ENCODE assay signal across 22 cellular contexts in genomic region chr1:28364888-28365287, GRCh38. TPM values are rescaled to one million over a fixed set of nuclear protein-coding genes. Genes with fewer than 3 reads are reported as not detected.
DNase-seq lines count a peak whose midpoint lies in the region; ATAC-seq, FAIRE-seq and TF ChIP-seq lines count a peak whose summit lies in the region.
"Had no signal": no experiment of that assay in that cellular context is flagged by ENCODE, and none has a peak within 500 bp of the region (broad histone marks: within the 10 kb centered on the region; RNA-seq: fewer than 3 reads in every experiment).

No MANE protein-coding gene starts in this region.

- H3K79me2 ChIP-seq in K562 (ENCODE audit: control insufficient read depth, insufficient read depth, low read length) (peaks cover 3% of the 10 kb centered on the region; the same call in 2 of the 3 replicates), osteoblast (ENCODE audit: insufficient read depth, low read length) (no peaks in the 10 kb centered on the region)

- in situ Hi-C loops in K562 (cut with MboI) = no loop called here

- H3K9me3 ChIP-seq in HEK293 (ENCODE audit: control insufficient read depth, insufficient read depth, low read depth, low read length) (no peaks in the 10 kb centered on the region), K562 (replicated peaks; ENCODE audit: control insufficient read depth, insufficient read depth, low read depth, low read length) (no peaks in the 10 kb centered on the region), osteoblast (ENCODE audit: low read depth, low read length) (no peaks in the 10 kb centered on the region), small intestine (ENCODE audit: control insufficient read depth, low read depth) (no peaks in the 10 kb centered on the region)
- H3K9me3 ChIP-seq: BLaER1, Caco-2 had no signal

- H4K20me1 ChIP-seq in K562 (replicated peaks; ENCODE audit: control insufficient read depth, insufficient read depth, low read length) = no peaks in the 10 kb centered on the region
- H4K20me1 ChIP-seq in osteoblast (ENCODE audit: insufficient read depth, low read length) = no peaks in the 10 kb centered on the region
- H4K20me1 ChIP-seq: BLaER1 had no signal

- TF ChIP-seq POLR2A in K562 (conservative IDR thresholded peaks at IDR 0.05) = no peak

- no peak overlapping the region for H3K4me3 ChIP-seq in HEK293 (ENCODE audit: low read depth, low read length)
- no peak overlapping the region for H3K4me3 ChIP-seq in K562
- no peak overlapping the region for H3K4me3 ChIP-seq in osteoblast (ENCODE audit: insufficient read depth, low read length)
- no peak overlapping the region for H3K4me3 ChIP-seq in small intestine (ENCODE audit: low read depth in 1 of 2, low read length in 2 of 2)
- H3K4me3 ChIP-seq: BLaER1, GM23338 had no signal

- H2AFZ ChIP-seq in K562 (ENCODE audit: low read depth, low read length) (no peak overlapping the region), osteoblast (ENCODE audit: low read length) (no peak overlapping the region)
- H2AFZ ChIP-seq: GM23338 had no signal

- H3K9me1 ChIP-seq in K562 (ENCODE audit: control insufficient read depth, insufficient read depth, low read length) = no peaks in the 10 kb centered on the region

- ATAC-seq in K562 = no peak
- no peak for ATAC-seq in GM21381 (IDR thresholded peaks at IDR 0.05; ENCODE audit: unreplicated experiment)
- no peak for ATAC-seq in HG03521 (IDR thresholded peaks at IDR 0.05; ENCODE audit: unreplicated experiment)
- ATAC-seq: CD8-positive, alpha-beta T cell; GM23338; HCT116 had no signal

- H3K9ac ChIP-seq in K562 (ENCODE audit: insufficient read depth in 1 of 2, low read depth in 2 of 2, low read length in 2 of 2) = no peak overlapping the region
- H3K9ac ChIP-seq: BLaER1 had no signal

- CTCF ChIA-PET in HEK293 (lab: Yijun Ruan, JAX) = interaction anchor here (1.0 to 1.6 kb wide), 3 partner anchors 14 to 217 kb away, joined by 3 to 5 read pairs (median 4); no protein-coding TSS in a partner anchor
- CTCF ChIA-PET in K562 (lab: Yijun Ruan, JAX; ENCODE audit: low intra/inter-chr PET ratio) = no interaction called here

- no peak for DNase-seq in K562 (ENCODE audit: extremely low read depth in 1 of 4, low spot score in 3 of 4)
- peak; percentile 15 for DNase-seq in osteoblast (ENCODE audit: insufficient read length, low spot score, missing footprints)
- DNase-seq in small intestine = peak; percentile 37
- no peak for DNase-seq in posterior vena cava (ENCODE audit: low spot score)
- no peak for DNase-seq in retina
- DNase-seq: Caco-2; CD4-positive, CD25-positive, alpha-beta regulatory T cell; CD8-positive, alpha-beta T cell; DMS153; DND-41; H9; HFFc6 had no signal

- H3K27me3 ChIP-seq in K562 (ENCODE audit: control insufficient read depth in 2 of 2, insufficient read depth in 2 of 2, low read length in 2 of 2) (no peaks in the 10 kb centered on the region), osteoblast (ENCODE audit: insufficient read depth, low read length) (no peaks in the 10 kb centered on the region), small intestine (ENCODE audit: control insufficient read depth in 2 of 2, insufficient read depth in 2 of 2, low read length in 2 of 2) (no peaks in the 10 kb centered on the region)
- H3K27me3 ChIP-seq: BLaER1 had no signal

- no peak for TF ChIP-seq RAD21 in K562 (CRISPR knock-in tag; conservative IDR thresholded peaks at IDR 0.05 in 1 of 2, IDR thresholded peaks at IDR 0.05 in 1 of 2)

- no peak for TF ChIP-seq CTCF in HEK293 (tag by site-specific recombination; IDR thresholded peaks at IDR 0.05)
- no peak for TF ChIP-seq CTCF in K562 (IDR thresholded peaks at IDR 0.05 in 2 of 3, conservative IDR thresholded peaks at IDR 0.05 in 1 of 3; ENCODE audit: insufficient read depth in 2 of 3, low read depth in 1 of 3, low read length in 3 of 3)
- no peak for TF ChIP-seq CTCF in osteoblast (IDR thresholded peaks at IDR 0.05; ENCODE audit: extremely low read depth, low read depth, low read length)

- H3K4me2 ChIP-seq in K562 (ENCODE audit: insufficient read depth, low read length) = no peak overlapping the region
- no peak overlapping the region for H3K4me2 ChIP-seq in osteoblast (ENCODE audit: insufficient read depth, low read length)
- H3K4me2 ChIP-seq: GM23338 had no signal

- H3K27ac ChIP-seq in HEK293 (ENCODE audit: extremely low read depth, low read depth, low read length) (no peak overlapping the region), K562 (ENCODE audit: extremely low read depth, low read depth, low read length) (no peak overlapping the region), osteoblast (ENCODE audit: low read depth, low read length) (no peak overlapping the region), small intestine (ENCODE audit: low read depth in 1 of 2, low read length in 1 of 2) (no peak overlapping the region)
- H3K27ac ChIP-seq: BLaER1 had no signal

- intact Hi-C loops in K562 (cut with micrococcal nuclease) (loop anchor here (5.0 kb wide), 1 partner anchor 152 kb away; no protein-coding TSS in a partner anchor), posterior vena cava (cut with DNase I) (no loop called here)

- FAIRE-seq in K562 (lab: Jason Lieb, UNC) = no peak
- no peak for FAIRE-seq in small intestine (lab: Jason Lieb, UNC)
- FAIRE-seq: A204.1, G401.6, GM12892, GM19239 had no signal

- no TSS peak for BruUV-seq in K562 (replicated peaks; lab: Mats Ljungman, UMichigan)

- H3K36me3 ChIP-seq in HEK293 (ENCODE audit: control insufficient read depth in 2 of 2, insufficient read depth in 1 of 2, low read length in 2 of 2) (no peaks in the 10 kb centered on the region), K562 (ENCODE audit: control insufficient read depth, insufficient read depth, low read length) (no peaks in the 10 kb centered on the region), osteoblast (ENCODE audit: insufficient read depth, low read length) (no peaks in the 10 kb centered on the region), small intestine (ENCODE audit: control insufficient read depth in 2 of 2, insufficient read depth in 2 of 2, low read length in 2 of 2) (no peaks in the 10 kb centered on the region)
- H3K36me3 ChIP-seq: BLaER1 had no signal

- 43% methylated on average over 4 of the region's 4 CpGs for WGBS in K562 (ENCODE audit: insufficient coverage, low coverage, missing lambda C conversion rate)
- 34 to 59% (median 50%) methylated on average over 4 of the region's 4 CpGs for WGBS in small intestine, 3 donors

- POLR2A ChIA-PET in HEK293 (lab: Yijun Ruan, JAX) (interaction anchor here (0.7 kb wide), 1 partner anchor 127 kb away, joined by 3 read pairs; no protein-coding TSS in a partner anchor), K562 (lab: Yijun Ruan, JAX) (interaction anchor here (0.5 to 1.7 kb wide), 4 partner anchors 9 to 217 kb away, joined by 3 to 5 read pairs (median 4); no protein-coding TSS in a partner anchor)

- H3K4me1 ChIP-seq in HEK293 (ENCODE audit: control insufficient read depth, insufficient read depth, low read length) (no peaks in the 10 kb centered on the region), K562 (replicated peaks in 1 of 2; ENCODE audit: control insufficient read depth in 2 of 2, insufficient read depth in 2 of 2, low read length in 2 of 2) (peaks cover 5 to 20% of the 10 kb centered on the region in 2 experiments; a peak in 4 of 5 replicates), osteoblast (ENCODE audit: insufficient read depth, low read length) (peaks cover 5% of the 10 kb centered on the region), small intestine (ENCODE audit: control insufficient read depth in 2 of 2, insufficient read depth in 1 of 2, low read depth in 1 of 2, low read length in 1 of 2) (peaks cover 0 to 3% of the 10 kb centered on the region in 2 donors)

- no peak for TF ChIP-seq EP300 in K562 (IDR thresholded peaks at IDR 0.05; ENCODE audit: low read length)

RNA-seq across cellular contexts. Expression of gene PHACTR4, which starts 4.7 kb away (rescaled TPM):
- 24.0 and 41.2 TPM in 2 replicates for total RNA-seq in K562 (2011; cell fraction: chromatin; rRNA removed; ENCODE audit: low replicate concordance)
- total RNA-seq in K562 (2011; cell fraction: nucleolus; rRNA removed) = 12.5 and 16.1 TPM in 2 replicates
- 26.8 and 45.1 TPM in 2 replicates for total RNA-seq in K562 (2011; cell fraction: nucleoplasm; rRNA removed)
- 6.4 and 8.7 TPM in 2 replicates for total RNA-seq in K562 (2014; rRNA removed)
- total RNA-seq in K562 (2014; rRNA removed; fragmentation: Illumina TruSeq; extraction: Trizol) = 13.9 and 18.2 TPM in 2 replicates
- total RNA-seq in K562 (2015; rRNA removed; fragmentation: Illumina TruSeq; extraction: Trizol) = 17.5 and 17.7 TPM in 2 replicates
- total RNA-seq in K562 (2021) = 28.6 and 34.6 TPM in 2 replicates
- polyA plus RNA-seq in K562 (2011; rRNA removed) = 11.9 and 14.0 TPM in 2 replicates
- polyA plus RNA-seq in K562 (2011; cell fraction: cytosol; rRNA removed) = 9.5 and 18.8 TPM in 2 replicates
- polyA plus RNA-seq in K562 (2011; cell fraction: nucleus; rRNA removed) = 10.0 and 10.8 TPM in 2 replicates
- polyA plus RNA-seq in K562 (2012) = 22.7 and 23.1 TPM in 2 replicates
- polyA plus RNA-seq in K562 (2014; fragmentation: Illumina TruSeq; extraction: Trizol) = 37.9 and 43.6 TPM in 2 replicates
- polyA plus RNA-seq in K562 (2014; fragmentation: Nextera tagmentation; extraction: Ambion mirVana) = 10 to 100 TPM; 12.8 to 14.2 TPM
- polyA plus RNA-seq in K562 (2014; rRNA removed) = 18.2 and 18.5 TPM in 2 replicates
- 16.3 and 18.6 TPM in 2 replicates for polyA minus RNA-seq in K562 (2011; rRNA and poly(A)+ RNA removed)
- polyA minus RNA-seq in K562 (2011; cell fraction: cytosol; rRNA and poly(A)+ RNA removed) = 11.1 and 12.5 TPM in 2 replicates
- 4.4 and 7.9 TPM in 2 replicates for polyA minus RNA-seq in K562 (2011; cell fraction: nucleus; rRNA and poly(A)+ RNA removed)
- 12.7 and 14.7 TPM in 2 replicates for total RNA-seq in osteoblast
- polyA plus RNA-seq in small intestine = 10 to 100 TPM; 15.9 to 27.1 (median 25.0) TPM
- 10 to 100 TPM; 21.7 to 25.9 TPM for total RNA-seq in posterior vena cava

RNA-seq across cellular contexts. Expression of gene MED18, which starts 36.0 kb away (rescaled TPM):
- total RNA-seq in K562 (2011; cell fraction: chromatin; rRNA removed; ENCODE audit: low replicate concordance) = 16.8 and 18.9 TPM in 2 replicates
- 19.2 and 20.0 TPM in 2 replicates for total RNA-seq in K562 (2011; cell fraction: nucleolus; rRNA removed)
- total RNA-seq in K562 (2011; cell fraction: nucleoplasm; rRNA removed) = 25.3 and 28.1 TPM in 2 replicates
- total RNA-seq in K562 (2014; rRNA removed) (22.7 and 23.8 TPM in 2 replicates), K562 (2014; rRNA removed; fragmentation: Illumina TruSeq; extraction: Trizol) (21.1 and 22.0 TPM in 2 replicates), K562 (2015; rRNA removed; fragmentation: Illumina TruSeq; extraction: Trizol) (24.1 and 24.5 TPM in 2 replicates), K562 (2021) (19.1 and 21.0 TPM in 2 replicates), osteoblast (14.7 and 19.5 TPM in 2 replicates), posterior vena cava (10 to 100 TPM in 1 of 2 donors, 1 to 10 TPM in 1; 9.5 to 10.7 TPM)
- polyA plus RNA-seq in K562 (2011; rRNA removed) (28.9 and 33.2 TPM in 2 replicates), K562 (2014; fragmentation: Illumina TruSeq; extraction: Trizol) (23.8 and 25.5 TPM in 2 replicates), K562 (2014; fragmentation: Nextera tagmentation; extraction: Ambion mirVana) (10 to 100 TPM; 38.6 to 50.6 TPM), K562 (2014; rRNA removed) (15.2 and 16.9 TPM in 2 replicates), small intestine (10 to 100 TPM; 24.6 to 39.4 (median 29.5) TPM)
- polyA plus RNA-seq in K562 (2011; cell fraction: cytosol; rRNA removed) = 38.5 and 46.2 TPM in 2 replicates
- 24.2 and 34.9 TPM in 2 replicates for polyA plus RNA-seq in K562 (2011; cell fraction: nucleus; rRNA removed)
- polyA plus RNA-seq in K562 (2012) = 25.0 and 32.1 TPM in 2 replicates
- polyA minus RNA-seq in K562 (2011; rRNA and poly(A)+ RNA removed) = 88.8 and 95.6 TPM in 2 replicates
- 22.8 and 25.4 TPM in 2 replicates for polyA minus RNA-seq in K562 (2011; cell fraction: cytosol; rRNA and poly(A)+ RNA removed)
- polyA minus RNA-seq in K562 (2011; cell fraction: nucleus; rRNA and poly(A)+ RNA removed) = 7.9 and 17.3 TPM in 2 replicates

Comparison
In these comparisons a context has a peak if more than half of its experiments do, and no peak if none do; other contexts are left out.
1. DNase-seq: peak in osteoblast (single experiment) and small intestine (single experiment); none in K562 (0 of 4), posterior vena cava (single experiment) and retina (single experiment).